Comparison of ENCODE assay signal across 2 cellular contexts in genomic region chr18:13501896-13502295, GRCh38.
TF ChIP-seq lines count a peak whose summit lies in the region.

No MANE protein-coding gene starts in this region.

TF ChIP-seq in SK-N-SH, 30 proteins besides CTCF, POLR2A, EP300 and RAD21 (continued from another document):
- TF ChIP-seq IRF3 (IDR thresholded peaks at IDR 0.05; ENCODE audit: low read depth, low read length) (no peak), MAX (IDR thresholded peaks at IDR 0.05; ENCODE audit: low read depth) (no peak), YY1 (IDR thresholded peaks at IDR 0.05; ENCODE audit: low read depth) (no peak), PBX3 (IDR thresholded peaks at IDR 0.05) (no peak)

TF ChIP-seq in SK-N-SH treated with all-trans-retinoic acid at 6 μM for 48 hours, 23 proteins besides CTCF, POLR2A, EP300 and RAD21 (continued from another document):
- no peak for TF ChIP-seq POU6F1 (CRISPR knock-in tag; IDR thresholded peaks at IDR 0.05; ENCODE audit: borderline replicate concordance, low read depth)
- TF ChIP-seq ZFP30 (CRISPR knock-in tag; IDR thresholded peaks at IDR 0.05): no peak
- no peak for TF ChIP-seq ESRRG (CRISPR knock-in tag; IDR thresholded peaks at IDR 0.05)
- TF ChIP-seq OSR1 (CRISPR knock-in tag; IDR thresholded peaks at IDR 0.05): no peak
- no peak for TF ChIP-seq CREB5 (CRISPR knock-in tag; IDR thresholded peaks at IDR 0.05; ENCODE audit: low read depth)
TF ChIP-seq in SK-N-SH treated with all-trans-retinoic acid at 6 μM for 48 hours: peak in this region for 0.
